3 cellular contexts compared by ENCODE assay signal in genomic region chr6:159268511-159268910, GRCh38.
"Had no signal": no experiment of that assay in that cellular context is flagged by ENCODE, and none has a peak within 500 bp of the region (broad histone marks: within the 10 kb centered on the region; RNA-seq: fewer than 3 reads in every experiment).

No MANE protein-coding gene starts in this region.

- DNase-seq: GDM1, GF-D8 had no signal

- H3K4me3 ChIP-seq: GM12878 had no signal
